Comparison of ENCODE assay signal across 8 cellular contexts in genomic region chr22:29470159-29470855, GRCh38. TPM values are rescaled to one million over a fixed set of nuclear protein-coding genes. Genes with fewer than 3 reads are reported as not detected.
DNase-seq lines count a peak whose midpoint lies in the region; ATAC-seq, FAIRE-seq and TF ChIP-seq lines count a peak whose summit lies in the region.

No MANE protein-coding gene starts in this region.

- peak overlapping the region; percentile 65 for H3K4me2 ChIP-seq in Loucy (ENCODE audit: low read depth, low read length, poor library complexity, severe bottlenecking)

- intact Hi-C loops in left colon (cut with DNase I, micrococcal nuclease) = no loop called here

- DNase-seq in EL (peak; percentile 31), WTC11 (ENCODE audit: low spot score) (peak; percentile 95), bronchial epithelial cell (ENCODE audit: low read depth) (peak; percentile 61), left colon (peak; percentile 40 to 81)
- peak; percentile 70 for DNase-seq in stimulated activated CD4-positive, alpha-beta T cell treated with anti-CD3 and anti-CD28 coated beads, Interleukin-4, amount 100 ng/mL, for 1 hour

- no peaks in the 10 kb centered on the region for H3K27me3 ChIP-seq in Loucy (ENCODE audit: insufficient read depth, low read length, poor library complexity, severe bottlenecking)
- H3K27me3 ChIP-seq in bronchial epithelial cell (ENCODE audit: control insufficient read depth, insufficient read depth, low read length) = no peaks in the 10 kb centered on the region

- no peaks in the 10 kb centered on the region for H3F3A ChIP-seq in Loucy (ENCODE audit: low read depth)

- H3K36me3 ChIP-seq in Loucy (ENCODE audit: insufficient read depth, low read length) (no peaks in the 10 kb centered on the region), bronchial epithelial cell (ENCODE audit: control insufficient read depth, insufficient read depth, low read length) (no peaks in the 10 kb centered on the region)

- H3K9me2 ChIP-seq in Loucy (replicated peaks; ENCODE audit: low read depth, low read length) = no peaks in the 10 kb centered on the region

- H3K4me3 ChIP-seq in Loucy (ENCODE audit: low read length, poor library complexity, severe bottlenecking) = peak overlapping the region; percentile 64
- H3K4me3 ChIP-seq in bronchial epithelial cell (ENCODE audit: low read depth, low read length) = peak overlapping the region; percentile 29

- no peaks in the 10 kb centered on the region for H3K9me3 ChIP-seq in Loucy (ENCODE audit: insufficient read depth, low read depth, low read length)

- POLR2A ChIA-PET in WTC11 (lab: Charles Lee) = no interaction called here

- H3K79me2 ChIP-seq in Loucy (ENCODE audit: insufficient read depth, low read length) = no peaks in the 10 kb centered on the region

- no peaks in the 10 kb centered on the region for H3K36me3 Mint-ChIP-seq in WTC11

- peaks cover 35% of the 10 kb centered on the region for H3K27me3 Mint-ChIP-seq in WTC11 (ENCODE audit: low read depth)

- no peaks in the 10 kb centered on the region for H4K20me1 ChIP-seq in Loucy (ENCODE audit: insufficient read depth, low read length, poor library complexity, severe bottlenecking)

- peaks cover 18% of the 10 kb centered on the region for H3K4me1 Mint-ChIP-seq in WTC11

- peak overlapping the region; percentile 87 for H3K27ac Mint-ChIP-seq in WTC11

- H3K4me3 Mint-ChIP-seq in WTC11 = peak overlapping the region; percentile 83

- no peaks in the 10 kb centered on the region for H3K4me1 ChIP-seq in Loucy (ENCODE audit: insufficient read depth, low read length, poor library complexity, severe bottlenecking)

- H2AFZ ChIP-seq in Loucy (ENCODE audit: low read length) = peak overlapping the region; percentile 67; the same call in 1 of the 2 replicates

- TF ChIP-seq CTCF in Loucy (conservative IDR thresholded peaks at IDR 0.05; ENCODE audit: low read length) (peak; percentile 75), WTC11 (IDR thresholded peaks at IDR 0.05) (peak; percentile 100), bronchial epithelial cell (IDR thresholded peaks at IDR 0.05; ENCODE audit: insufficient read depth, low read length, severe bottlenecking) (peak; percentile 98)

- no peak for FAIRE-seq in bronchial epithelial cell (lab: Jason Lieb, UNC)

- CTCF ChIA-PET in WTC11 (lab: Charles Lee) = interaction anchor here (0.6 to 5.8 kb wide), 20 partner anchors 8 to 1531 kb away, joined by 3 to 60 read pairs (median 4); partner anchors contain the start of genes AP1B1, NEFH and THOC5

- peak; percentile 90 for ATAC-seq in WTC11
- ATAC-seq in left colon = peak; percentile 97
- no peak for ATAC-seq in HG03095 (IDR thresholded peaks at IDR 0.05; ENCODE audit: unreplicated experiment)
- no peak for ATAC-seq in HG03108 (IDR thresholded peaks at IDR 0.05; ENCODE audit: unreplicated experiment)

- H3K9ac ChIP-seq in Loucy (ENCODE audit: low read depth, low read length, poor library complexity, severe bottlenecking) = no peak overlapping the region

- no peaks in the 10 kb centered on the region for H3K9me3 Mint-ChIP-seq in WTC11

TF ChIP-seq in WTC11, 78 proteins besides CTCF, POLR2A, EP300 and RAD21 (continues in another document):
- TF ChIP-seq MAX (CRISPR knock-in tag; IDR thresholded peaks at IDR 0.05) (peak; percentile 83), MYBL2 (CRISPR knock-in tag; IDR thresholded peaks at IDR 0.05) (peak; percentile 69; the same call in 1 of the 2 replicates), ERG (CRISPR knock-in tag; IDR thresholded peaks at IDR 0.05) (no peak), HMGXB4 (CRISPR knock-in tag; IDR thresholded peaks at IDR 0.05) (peak; percentile 98), TP53 (CRISPR knock-in tag; IDR thresholded peaks at IDR 0.05) (no peak), KAT7 (CRISPR knock-in tag; IDR thresholded peaks at IDR 0.05; ENCODE audit: borderline replicate concordance) (no peak), FOXJ3 (CRISPR knock-in tag; IDR thresholded peaks at IDR 0.05; ENCODE audit: borderline replicate concordance) (no peak), ZNF232 (CRISPR knock-in tag; IDR thresholded peaks at IDR 0.05) (0 out of 2 replicates have a peak, but pooled peaks have one; percentile 26), ZBTB21 (CRISPR knock-in tag; IDR thresholded peaks at IDR 0.05; ENCODE audit: borderline replicate concordance) (peak; percentile 42; the same call in 1 of the 2 replicates), CREM (CRISPR knock-in tag; IDR thresholded peaks at IDR 0.05) (peak; percentile 88; the same call in 1 of the 2 replicates), ATF1 (CRISPR knock-in tag; IDR thresholded peaks at IDR 0.05) (no peak), PRDM15 (CRISPR knock-in tag; IDR thresholded peaks at IDR 0.05) (no peak), FOXP4 (CRISPR knock-in tag; IDR thresholded peaks at IDR 0.05) (peak; percentile 60; the same call in 1 of the 2 replicates), RORB (CRISPR knock-in tag; IDR thresholded peaks at IDR 0.05) (no peak)

RNA-seq across cellular contexts. Expression of gene NEFH, which starts 9.7 kb away (rescaled TPM):
- total RNA-seq in WTC11 (2021) = 2.6 to 3.7 TPM (median 3.7 TPM) in 3 replicates
- total RNA-seq in bronchial epithelial cell = under 0.01 and 0.13 TPM in 2 replicates
- total RNA-seq in left colon = under 1 TPM; 0.12 to 0.34 TPM

RNA-seq across cellular contexts. Expression of gene RFPL1, which starts 31.9 kb away (rescaled TPM):
- not detected in 3 replicates for total RNA-seq in WTC11 (2021)
- total RNA-seq in bronchial epithelial cell = not detected in 2 replicates
- total RNA-seq in left colon = not detected

Comparison
In these comparisons a context has a peak if more than half of its experiments do, and no peak if none do; other contexts are left out.
1. DNase-seq: peak in every context shown above with its lines; median percentile 95 in WTC11; 70 in stimulated activated CD4-positive, alpha-beta T cell treated with anti-CD3 and anti-CD28 coated beads, Interleukin-4, amount 100 ng/mL, for 1 hour; 61 in bronchial epithelial cell; 60 in left colon; 31 in EL.
2. ATAC-seq: peak in WTC11 (single experiment) and left colon (single experiment); none in HG03095 (single experiment) and HG03108 (single experiment).
3. Peak in every context shown above with its lines, with median percentiles within 50 percentile points of each other: CTCF ChIP-seq.